In the genomic region with DNA sequence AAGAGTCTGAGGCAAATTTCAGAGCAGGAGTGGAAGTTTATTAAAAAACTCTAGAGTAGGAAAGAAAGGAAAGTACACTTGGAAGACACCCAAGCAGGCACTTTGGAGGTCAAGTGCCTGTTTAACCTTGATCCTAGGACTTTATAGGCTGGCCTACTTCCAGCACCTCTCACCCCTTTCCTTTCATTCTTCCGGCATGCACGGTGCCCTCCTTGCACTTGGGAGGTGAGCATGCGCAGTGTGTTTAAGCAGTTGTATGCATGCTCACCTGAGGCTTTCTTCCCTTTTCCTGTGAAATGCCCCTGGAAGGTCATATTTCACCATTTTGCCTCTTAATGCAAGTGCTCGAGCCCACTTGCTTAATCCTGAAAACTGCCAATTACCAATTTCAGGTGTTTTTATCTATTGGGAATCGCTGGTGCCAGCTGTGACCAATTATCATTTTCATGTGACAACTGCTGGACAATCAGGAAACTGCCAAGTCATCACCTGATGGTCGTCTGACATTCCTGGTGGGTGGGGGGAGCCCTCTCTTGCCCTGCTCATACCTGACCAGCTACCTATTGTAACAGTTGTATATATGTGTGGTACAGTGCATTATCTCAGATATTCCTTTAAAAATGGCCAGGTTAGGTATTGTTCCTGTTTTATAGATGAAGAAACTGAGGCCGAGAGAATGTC, we compare ENCODE assay signal across 18 cellular contexts.
"Had no signal": no experiment of that assay in that cellular context is flagged by ENCODE, and none has a peak within 500 bp of the region (broad histone marks: within the 10 kb centered on the region; RNA-seq: fewer than 3 reads in every experiment).

No MANE protein-coding gene starts in this region.

- H3K4me1 Mint-ChIP-seq: activated naive CD8-positive, alpha-beta T cell treated with anti-CD3 and anti-CD28 coated beads for 36 hours; nephron had no signal

- H3K9me3 Mint-ChIP-seq: nephron; stimulated activated naive CD8-positive, alpha-beta T cell treated with anti-CD3 and anti-CD28 coated beads, Interleukin-15, Interleukin-2, amounts not matched to agents 100 ng/mL and 50 ng/mL, for 24 hours had no signal

- H3K36me3 Mint-ChIP-seq: brain had no signal

- H3K27me3 ChIP-seq: right atrium auricular region, upper lobe of left lung had no signal

- H3K4me3 Mint-ChIP-seq: activated naive CD8-positive, alpha-beta T cell treated with anti-CD3 and anti-CD28 coated beads for 36 hours; brain; nephron; stimulated activated naive CD8-positive, alpha-beta T cell treated with anti-CD3 and anti-CD28 coated beads, Interleukin-15, Interleukin-2, amounts not matched to agents 100 ng/mL and 50 ng/mL, for 24 hours had no signal

- H3K27ac Mint-ChIP-seq: activated naive CD8-positive, alpha-beta T cell treated with anti-CD3 and anti-CD28 coated beads for 36 hours; brain; nephron; progenitor cell of endocrine pancreas; stimulated activated naive CD8-positive, alpha-beta T cell treated with anti-CD3 and anti-CD28 coated beads, Interleukin-15, Interleukin-2, amounts not matched to agents 100 ng/mL and 50 ng/mL, for 24 hours had no signal

- DNase-seq: activated CD4-positive, alpha-beta T cell treated with anti-CD3 and anti-CD28 coated beads for 4 hours; activated CD8-positive, alpha-beta memory T cell treated with anti-CD3 and anti-CD28 coated beads, Interleukin-2, amount 50 U/mL, for 48 hours; activated gamma-delta T cell treated with Interleukin-2 at 50 U/mL for 16 hours; activated naive CD8-positive, alpha-beta T cell treated with anti-CD3 and anti-CD28 coated beads for 36 hours; amygdala; central memory CD4-positive, alpha-beta T cell; effector CD8-positive, alpha-beta T cell; foreskin fibroblast; glutamatergic neuron; hypothalamus; nucleus accumbens had no signal

- H3K36me3 ChIP-seq: right atrium auricular region, upper lobe of left lung had no signal

- H3K27ac ChIP-seq: right atrium auricular region, skin epidermis, upper lobe of left lung had no signal

- H3K27me3 Mint-ChIP-seq: activated naive CD8-positive, alpha-beta T cell treated with anti-CD3 and anti-CD28 coated beads for 36 hours; progenitor cell of endocrine pancreas; stimulated activated naive CD8-positive, alpha-beta T cell treated with anti-CD3 and anti-CD28 coated beads, Interleukin-15, Interleukin-2, amounts not matched to agents 100 ng/mL and 50 ng/mL, for 24 hours had no signal

- H3K9me3 ChIP-seq: right atrium auricular region, upper lobe of left lung had no signal

- H3K4me3 ChIP-seq: right atrium auricular region, skin epidermis, upper lobe of left lung had no signal

- H3K4me1 ChIP-seq: right atrium auricular region, upper lobe of left lung had no signal
